In the genomic region with DNA sequence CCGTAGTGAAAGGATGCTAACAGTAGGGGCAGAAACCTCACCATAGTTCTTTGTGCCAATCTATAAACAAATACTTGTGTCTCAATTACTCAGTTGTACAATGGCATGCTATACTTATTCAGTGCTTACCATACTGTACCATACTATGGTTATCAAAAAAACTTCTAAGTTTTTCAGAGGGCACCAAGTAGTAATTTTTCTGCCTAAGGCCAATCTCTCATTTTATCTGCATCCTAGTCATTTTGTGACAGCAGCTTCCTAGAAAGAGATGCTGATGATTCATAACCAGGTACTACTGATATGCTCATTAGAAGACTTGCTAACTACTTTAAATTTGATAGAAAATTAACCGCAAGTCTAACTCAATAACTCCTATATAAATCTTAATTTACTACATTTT, we compare ENCODE assay signal across 16 cellular contexts. TPM values are rescaled to one million over a fixed set of nuclear protein-coding genes. Genes with fewer than 3 reads are reported as not detected.
DNase-seq lines count a peak whose midpoint lies in the region; ATAC-seq, FAIRE-seq and TF ChIP-seq lines count a peak whose summit lies in the region.
"Had no signal": no experiment of that assay in that cellular context is flagged by ENCODE, and none has a peak within 500 bp of the region (broad histone marks: within the 10 kb centered on the region; RNA-seq: fewer than 3 reads in every experiment).

No MANE protein-coding gene starts in this region.

- no peak overlapping the region for H3K27ac ChIP-seq in keratinocyte (ENCODE audit: control insufficient read depth, insufficient read depth, low read length)
- H3K27ac ChIP-seq: BLaER1 treated with 17β-estradiol and CSF1 and Interleukin-3, amounts not matched to agents 10 nM and 100 nM had no signal

- FAIRE-seq in keratinocyte (lab: Jason Lieb, UNC): peak; percentile 32
- FAIRE-seq: GM12878, GM18507 had no signal

- H3K4me1 ChIP-seq in keratinocyte (ENCODE audit: control insufficient read depth, extremely low read depth, insufficient read depth, low read length): no peaks in the 10 kb centered on the region

- no peak for DNase-seq in activated CD8-positive, alpha-beta T cell treated with anti-CD3 and anti-CD28 coated beads for 36 hours
- DNase-seq in activated CD8-positive, alpha-beta T cell treated with anti-CD3 and anti-CD28 coated beads, Interleukin-2, amount 10 ng/mL, durations not matched to agents 7 days and 5 days: no peak
- peak; percentile 2 for DNase-seq in ELR (ENCODE audit: low read depth)
- DNase-seq in T-helper 2 cell treated with Interferon-gamma antibody and Interleukin-4, amounts not matched to agents 5 μg/mL and 100 μg/mL, for 36 hours (ENCODE audit: low spot score): no peak
- no peak for DNase-seq in keratinocyte (ENCODE audit: low read depth, low spot score)
- DNase-seq: ACHN, GOT3, H9 had no signal

- no peaks in the 10 kb centered on the region for H3K9me3 Mint-ChIP-seq in activated CD8-positive, alpha-beta T cell treated with anti-CD3 and anti-CD28 coated beads for 36 hours
- no peaks in the 10 kb centered on the region for H3K9me3 Mint-ChIP-seq in activated CD8-positive, alpha-beta T cell treated with anti-CD3 and anti-CD28 coated beads, Interleukin-2, amount 10 ng/mL, durations not matched to agents 7 days and 5 days (ENCODE audit: insufficient read depth)
- no peaks in the 10 kb centered on the region for H3K9me3 Mint-ChIP-seq in T-helper 2 cell treated with Interferon-gamma antibody and Interleukin-4, amounts not matched to agents 5 μg/mL and 100 μg/mL, for 36 hours
- H3K9me3 Mint-ChIP-seq: H9 had no signal

- peaks cover 4% of the 10 kb centered on the region for H3K27me3 Mint-ChIP-seq in activated CD8-positive, alpha-beta T cell treated with anti-CD3 and anti-CD28 coated beads for 36 hours
- H3K27me3 Mint-ChIP-seq in activated CD8-positive, alpha-beta T cell treated with anti-CD3 and anti-CD28 coated beads, Interleukin-2, amount 10 ng/mL, durations not matched to agents 7 days and 5 days (ENCODE audit: low read depth): peaks cover 18% of the 10 kb centered on the region
- peaks cover 15% of the 10 kb centered on the region for H3K27me3 Mint-ChIP-seq in T-helper 2 cell treated with Interferon-gamma antibody and Interleukin-4, amounts not matched to agents 5 μg/mL and 100 μg/mL, for 36 hours (ENCODE audit: low read depth)

- no peaks in the 10 kb centered on the region for H3K9me1 ChIP-seq in keratinocyte (ENCODE audit: control insufficient read depth, extremely low read depth, insufficient read depth, low read length)

- H3K36me3 ChIP-seq in keratinocyte (ENCODE audit: control insufficient read depth in 2 of 2, extremely low read depth in 1 of 2, insufficient read depth in 2 of 2, low read length in 2 of 2): no peaks in the 10 kb centered on the region
- H3K36me3 ChIP-seq: BLaER1 treated with 17β-estradiol and CSF1 and Interleukin-3, amounts not matched to agents 10 nM and 100 nM had no signal

- TF ChIP-seq CTCF in activated CD8-positive, alpha-beta T cell treated with anti-CD3 and anti-CD28 coated beads for 36 hours (IDR thresholded peaks at IDR 0.05): no peak
- no peak for TF ChIP-seq CTCF in keratinocyte (optimal IDR thresholded peaks at IDR 0.05 in 1 of 3, IDR thresholded peaks at IDR 0.05 in 1 of 3, conservative IDR thresholded peaks at IDR 0.05 in 1 of 3; ENCODE audit: extremely low read depth in 1 of 3, insufficient read depth in 2 of 3, low read length in 3 of 3)

- dilution Hi-C loops in keratinocyte (cut with MboI; ENCODE audit: extremely low pct_ligation_motif_present, low sequenced_read_pairs): no loop called here

- H3K27ac Mint-ChIP-seq in activated CD8-positive, alpha-beta T cell treated with anti-CD3 and anti-CD28 coated beads for 36 hours: no peak overlapping the region
- H3K27ac Mint-ChIP-seq in activated CD8-positive, alpha-beta T cell treated with anti-CD3 and anti-CD28 coated beads, Interleukin-2, amount 10 ng/mL, durations not matched to agents 7 days and 5 days: no peak overlapping the region
- H3K27ac Mint-ChIP-seq in T-helper 2 cell treated with Interferon-gamma antibody and Interleukin-4, amounts not matched to agents 5 μg/mL and 100 μg/mL, for 36 hours: no peak overlapping the region
- H3K27ac Mint-ChIP-seq: CD4-positive, CD25-positive, alpha-beta regulatory T cell; H9 had no signal

- intact Hi-C loops in activated CD8-positive, alpha-beta T cell treated with anti-CD3 and anti-CD28 coated beads for 36 hours (cut with micrococcal nuclease): no loop called here

- no peak overlapping the region for H3K9ac ChIP-seq in keratinocyte (ENCODE audit: control insufficient read depth, extremely low read depth, insufficient read depth, low read length)
- H3K9ac ChIP-seq: BLaER1 treated with 17β-estradiol and CSF1 and Interleukin-3, amounts not matched to agents 10 nM and 100 nM had no signal

- H4K20me1 ChIP-seq in keratinocyte (ENCODE audit: control insufficient read depth, extremely low read depth, insufficient read depth, low read length): no peaks in the 10 kb centered on the region
- H4K20me1 ChIP-seq: BLaER1 treated with 17β-estradiol and CSF1 and Interleukin-3, amounts not matched to agents 10 nM and 100 nM had no signal

- no peaks in the 10 kb centered on the region for H3K27me3 ChIP-seq in keratinocyte (ENCODE audit: control insufficient read depth, extremely low read depth, insufficient read depth, low read length)
- H3K27me3 ChIP-seq: BLaER1 treated with 17β-estradiol and CSF1 and Interleukin-3, amounts not matched to agents 10 nM and 100 nM had no signal

- POLR2A ChIA-PET in activated CD8-positive, alpha-beta T cell treated with anti-CD3 and anti-CD28 coated beads for 36 hours (lab: Charles Lee): no interaction called here
- POLR2A ChIA-PET in activated CD8-positive, alpha-beta T cell treated with anti-CD3 and anti-CD28 coated beads, Interleukin-2, amount 10 ng/mL, durations not matched to agents 7 days and 5 days (lab: Charles Lee): interaction anchor here (0.8 kb wide), 1 partner anchor 9 kb away, joined by 3 read pairs; no protein-coding TSS in a partner anchor

- CTCF ChIA-PET in activated CD8-positive, alpha-beta T cell treated with anti-CD3 and anti-CD28 coated beads for 36 hours (lab: Charles Lee): no interaction called here
- CTCF ChIA-PET in activated CD8-positive, alpha-beta T cell treated with anti-CD3 and anti-CD28 coated beads, Interleukin-2, amount 10 ng/mL, durations not matched to agents 7 days and 5 days (lab: Charles Lee): interaction anchor here (0.7 kb wide), 1 partner anchor 24 kb away, joined by 3 read pairs; no protein-coding TSS in a partner anchor

- peak; percentile 62 for ATAC-seq in activated CD8-positive, alpha-beta T cell treated with anti-CD3 and anti-CD28 coated beads for 36 hours
- no peak for ATAC-seq in activated CD8-positive, alpha-beta T cell treated with anti-CD3 and anti-CD28 coated beads, Interleukin-2, amount 10 ng/mL, durations not matched to agents 7 days and 5 days
- ATAC-seq in GM21619 (IDR thresholded peaks at IDR 0.05; ENCODE audit: unreplicated experiment) (no peak), GM19023 (IDR thresholded peaks at IDR 0.05; ENCODE audit: unreplicated experiment) (no peak)
- ATAC-seq: GM12878 had no signal

- no peaks in the 10 kb centered on the region for H3K79me2 ChIP-seq in keratinocyte (ENCODE audit: control insufficient read depth, insufficient read depth, low read length)

- H2AFZ ChIP-seq in keratinocyte (ENCODE audit: control insufficient read depth, low read length): no peak overlapping the region

- no peak overlapping the region for H3K4me3 Mint-ChIP-seq in activated CD8-positive, alpha-beta T cell treated with anti-CD3 and anti-CD28 coated beads for 36 hours
- no peak overlapping the region for H3K4me3 Mint-ChIP-seq in activated CD8-positive, alpha-beta T cell treated with anti-CD3 and anti-CD28 coated beads, Interleukin-2, amount 10 ng/mL, durations not matched to agents 7 days and 5 days
- H3K4me3 Mint-ChIP-seq in T-helper 2 cell treated with Interferon-gamma antibody and Interleukin-4, amounts not matched to agents 5 μg/mL and 100 μg/mL, for 36 hours: peak overlapping the region; percentile 6
- H3K4me3 Mint-ChIP-seq: CD4-positive, CD25-positive, alpha-beta regulatory T cell; H9 had no signal

- H3K9me3 ChIP-seq in keratinocyte (ENCODE audit: control insufficient read depth, low read depth, low read length): no peaks in the 10 kb centered on the region
- H3K9me3 ChIP-seq: BLaER1 treated with 17β-estradiol and CSF1 and Interleukin-3, amounts not matched to agents 10 nM and 100 nM had no signal

- H3K4me1 Mint-ChIP-seq in activated CD8-positive, alpha-beta T cell treated with anti-CD3 and anti-CD28 coated beads for 36 hours (ENCODE audit: low read depth): peaks cover 7% of the 10 kb centered on the region
- H3K4me1 Mint-ChIP-seq in activated CD8-positive, alpha-beta T cell treated with anti-CD3 and anti-CD28 coated beads, Interleukin-2, amount 10 ng/mL, durations not matched to agents 7 days and 5 days (ENCODE audit: low read depth): no peaks in the 10 kb centered on the region
- peaks cover 20% of the 10 kb centered on the region for H3K4me1 Mint-ChIP-seq in T-helper 2 cell treated with Interferon-gamma antibody and Interleukin-4, amounts not matched to agents 5 μg/mL and 100 μg/mL, for 36 hours (ENCODE audit: low read depth)
- H3K4me1 Mint-ChIP-seq: H9 had no signal

- no peak overlapping the region for H3K4me2 ChIP-seq in keratinocyte (ENCODE audit: control insufficient read depth, extremely low read depth, insufficient read depth, low read depth, low read length)

- H3K36me3 Mint-ChIP-seq in activated CD8-positive, alpha-beta T cell treated with anti-CD3 and anti-CD28 coated beads for 36 hours (ENCODE audit: low read depth): no peaks in the 10 kb centered on the region
- no peaks in the 10 kb centered on the region for H3K36me3 Mint-ChIP-seq in activated CD8-positive, alpha-beta T cell treated with anti-CD3 and anti-CD28 coated beads, Interleukin-2, amount 10 ng/mL, durations not matched to agents 7 days and 5 days (ENCODE audit: low read depth)
- H3K36me3 Mint-ChIP-seq in T-helper 2 cell treated with Interferon-gamma antibody and Interleukin-4, amounts not matched to agents 5 μg/mL and 100 μg/mL, for 36 hours (ENCODE audit: low read depth): no peaks in the 10 kb centered on the region
- H3K36me3 Mint-ChIP-seq: CD4-positive, CD25-positive, alpha-beta regulatory T cell had no signal

- no peak overlapping the region for H3K4me3 ChIP-seq in keratinocyte (ENCODE audit: control insufficient read depth in 2 of 3, extremely low read depth in 1 of 3, insufficient read depth in 2 of 3, low read depth in 1 of 3, low read length in 3 of 3)
- H3K4me3 ChIP-seq: BLaER1 treated with 17β-estradiol and CSF1 and Interleukin-3, amounts not matched to agents 10 nM and 100 nM; GM12878 had no signal

RNA-seq across cellular contexts. Expression of a gene that starts 42.9 kb away (rescaled TPM):
- under 1 TPM in 1 of 2 experiments, not detected in 1; 0.54 TPM for total RNA-seq in activated CD8-positive, alpha-beta T cell treated with anti-CD3 and anti-CD28 coated beads for 36 hours
- total RNA-seq in activated CD8-positive, alpha-beta T cell treated with anti-CD3 and anti-CD28 coated beads, Interleukin-2, amount 10 ng/mL, durations not matched to agents 7 days and 5 days: not detected
- 0.12 TPM in 1 of 3 replicates, not detected in the others for polyA plus RNA-seq in keratinocyte
- not detected for polyA plus RNA-seq in keratinocyte (2011; ENCODE audit: low read depth)
- not detected in 2 replicates for polyA plus RNA-seq in keratinocyte (2011; cell fraction: cytosol; rRNA removed)
- not detected in 2 replicates for polyA plus RNA-seq in keratinocyte (2011; cell fraction: nucleus; rRNA removed)
- polyA plus RNA-seq in keratinocyte (2012; ENCODE audit: low replicate concordance): not detected in 2 replicates
- polyA minus RNA-seq in keratinocyte: not detected in 3 replicates
- polyA minus RNA-seq in keratinocyte (2011; cell fraction: cytosol; rRNA and poly(A)+ RNA removed): not detected
- not detected in 2 replicates for polyA minus RNA-seq in keratinocyte (2011; cell fraction: nucleus; rRNA and poly(A)+ RNA removed)
- total RNA-seq: A172, G401, GM12878, H9 had no signal
